In the genomic region with DNA sequence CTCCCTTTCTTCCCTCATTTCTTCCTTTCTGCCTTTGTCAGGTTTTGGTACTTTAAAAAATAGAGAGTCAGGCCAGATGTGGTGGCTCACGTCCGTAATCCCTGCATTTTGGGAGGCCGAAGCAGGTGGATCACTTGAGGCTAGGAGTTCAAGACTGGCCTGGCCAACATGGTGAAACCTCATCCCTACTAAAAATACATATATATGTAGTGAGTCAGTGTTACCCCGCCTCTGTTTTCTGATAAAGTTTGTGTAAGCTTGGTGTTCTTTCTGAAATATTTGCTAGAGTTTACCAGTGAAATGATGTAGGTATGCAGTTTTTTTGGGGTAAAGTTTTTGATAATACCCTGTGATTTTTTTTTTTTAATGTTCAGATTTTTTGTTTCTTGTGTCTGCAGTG, we compare ENCODE assay signal across 9 cellular contexts. TPM values are rescaled to one million over a fixed set of nuclear protein-coding genes. Genes with fewer than 3 reads are reported as not detected.
DNase-seq lines count a peak whose midpoint lies in the region; TF ChIP-seq lines count a peak whose summit lies in the region.
"Had no signal": no experiment of that assay in that cellular context is flagged by ENCODE, and none has a peak within 500 bp of the region (broad histone marks: within the 10 kb centered on the region; RNA-seq: fewer than 3 reads in every experiment).

No MANE protein-coding gene starts in this region.

- CTCF ChIA-PET in CD4-positive, alpha-beta memory T cell (lab: Charles Lee; ENCODE audit: partially characterized antibody) = interaction anchor here (0.7 to 18.3 kb wide), 4 partner anchors 9 to 807 kb away, joined by 3 to 342 read pairs (median 16); no protein-coding TSS in a partner anchor
- CTCF ChIA-PET in PC-9 (lab: Charles Lee) = interaction anchor here (0.5 to 1.2 kb wide), 2 partner anchors 30 to 76 kb away, joined by 3 read pairs; no protein-coding TSS in a partner anchor

- no peaks in the 10 kb centered on the region for H3K27me3 ChIP-seq in CD4-positive, alpha-beta memory T cell (ENCODE audit: insufficient read depth, low read length)
- H3K27me3 ChIP-seq in PC-9 (ENCODE audit: insufficient read depth, low read depth) = no peaks in the 10 kb centered on the region
- no peaks in the 10 kb centered on the region for H3K27me3 ChIP-seq in osteoblast (ENCODE audit: insufficient read depth, low read length)

- peaks cover 98% of the 10 kb centered on the region for H3K4me1 ChIP-seq in CD4-positive, alpha-beta memory T cell (ENCODE audit: insufficient read depth, low read length)
- H3K4me1 ChIP-seq in PC-9 (replicated peaks; ENCODE audit: insufficient read depth) (peaks cover 38% of the 10 kb centered on the region), osteoblast (ENCODE audit: insufficient read depth, low read length) (peaks cover 29% of the 10 kb centered on the region)

- no peaks in the 10 kb centered on the region for H3K36me3 ChIP-seq in CD4-positive, alpha-beta memory T cell (ENCODE audit: insufficient read depth, low read length)
- H3K36me3 ChIP-seq in PC-9 (ENCODE audit: low read depth) (peaks cover 14% of the 10 kb centered on the region), osteoblast (ENCODE audit: insufficient read depth, low read length) (no peaks in the 10 kb centered on the region)

- H3K27me3 Mint-ChIP-seq in CD4-positive, alpha-beta memory T cell = no peaks in the 10 kb centered on the region

- H3K27ac ChIP-seq in CD4-positive, alpha-beta memory T cell (ENCODE audit: low read depth, low read length) = peak overlapping the region; percentile 21
- H3K27ac ChIP-seq in PC-9 (peak overlapping the region; percentile 88), coronary artery (peak overlapping the region; percentile 81 to 90), osteoblast (ENCODE audit: low read depth, low read length) (peak overlapping the region; percentile 90)

- H3K36me3 Mint-ChIP-seq in CD4-positive, alpha-beta memory T cell = peaks cover 6 to 16% of the 10 kb centered on the region in 2 donors

- H3F3A ChIP-seq in PC-9 (ENCODE audit: insufficient read depth, low read depth) = peaks cover 38% of the 10 kb centered on the region

- H3K4me2 ChIP-seq in PC-9 (peak overlapping the region; percentile 67), osteoblast (ENCODE audit: insufficient read depth, low read length) (peak overlapping the region; percentile 66)

- H2AFZ ChIP-seq in PC-9 = no peak overlapping the region
- H2AFZ ChIP-seq in osteoblast (ENCODE audit: low read length) = no peak overlapping the region

- H3K9me3 Mint-ChIP-seq in CD4-positive, alpha-beta memory T cell = peaks cover 0 to 3% (median 0%) of the 10 kb centered on the region in 8 donors

- no peak overlapping the region for H3K4me3 ChIP-seq in CD4-positive, alpha-beta memory T cell (ENCODE audit: low read length in 2 of 2)
- H3K4me3 ChIP-seq in PC-9 = peak overlapping the region; percentile 18; the same call in 1 of the 2 replicates
- no peak overlapping the region for H3K4me3 ChIP-seq in coronary artery
- H3K4me3 ChIP-seq in osteoblast (ENCODE audit: insufficient read depth, low read length) = peak overlapping the region; percentile 27

- intact Hi-C loops in CD4-positive, alpha-beta memory T cell (cut with micrococcal nuclease) = no loop called here
- intact Hi-C loops in PC-9 (cut with micrococcal nuclease; ENCODE audit: unreplicated experiment) = loop anchor here (1.0 to 10.0 kb wide), 5 partner anchors 9 to 428 kb away; a partner anchor contains a TSS

- H3K4me1 Mint-ChIP-seq in CD4-positive, alpha-beta memory T cell = peaks cover 62 to 95% (median 84%) of the 10 kb centered on the region in 4 donors

- BruUV-seq in PC-9 (replicated peaks; lab: Mats Ljungman, UMichigan) = no TSS peak

- H3K27ac Mint-ChIP-seq in CD4-positive, alpha-beta memory T cell = peak overlapping the region; percentile 75 to 90 (median 86)

- H3K4me3 Mint-ChIP-seq in CD4-positive, alpha-beta memory T cell = peak overlapping the region in 4 of 8 donors; percentile 33 to 66 (median 50)

- POLR2A ChIA-PET in CD4-positive, alpha-beta memory T cell (lab: Charles Lee; ENCODE audit: partially characterized antibody) = no interaction called here
- POLR2A ChIA-PET in PC-9 (lab: Charles Lee; ENCODE audit: unreplicated experiment) = interaction anchor here (0.6 to 1.2 kb wide), 4 partner anchors 62 to 374 kb away, joined by 3 to 7 read pairs (median 5); no protein-coding TSS in a partner anchor

- no peak for DNase-seq in CD4-positive, alpha-beta memory T cell
- DNase-seq in PC-9 = peak; percentile 30 to 76
- DNase-seq in coronary artery (ENCODE audit: low spot score) = no peak
- no peak for DNase-seq in osteoblast (ENCODE audit: insufficient read length, low spot score, missing footprints)
- DNase-seq in stimulated activated naive CD4-positive, alpha-beta T cell (lab: John Stamatoyannopoulos, UW) = no peak
- DNase-seq in hepatic stellate cell (ENCODE audit: low spot score) = no peak
- DNase-seq in NCI-H146 treated with DMSO at 0.1 percent for 48 hours (lab: John Stamatoyannopoulos, UW; ENCODE audit: unreplicated experiment) = no peak
- no peak for DNase-seq in HPDE6-E6E7 (ENCODE audit: extremely low spot score)
- DNase-seq: occipital lobe had no signal

- H4K20me1 ChIP-seq in PC-9 (ENCODE audit: insufficient read depth) (no peaks in the 10 kb centered on the region), osteoblast (ENCODE audit: insufficient read depth, low read length) (no peaks in the 10 kb centered on the region)

- H3K9me3 ChIP-seq in CD4-positive, alpha-beta memory T cell (ENCODE audit: control insufficient read depth in 1 of 2, low read length in 2 of 2) = no peaks in the 10 kb centered on the region
- H3K9me3 ChIP-seq in PC-9 (ENCODE audit: insufficient read depth, low read depth) = peaks cover 23% of the 10 kb centered on the region
- no peaks in the 10 kb centered on the region for H3K9me3 ChIP-seq in osteoblast (ENCODE audit: low read depth, low read length)

- no peak for TF ChIP-seq CTCF in PC-9 (conservative IDR thresholded peaks at IDR 0.05)
- no peak for TF ChIP-seq CTCF in coronary artery (IDR thresholded peaks at IDR 0.05)
- no peak for TF ChIP-seq CTCF in osteoblast (IDR thresholded peaks at IDR 0.05; ENCODE audit: extremely low read depth, low read depth, low read length)

- H3K9me2 ChIP-seq in PC-9 (ENCODE audit: insufficient read depth) = no peaks in the 10 kb centered on the region

- peaks cover 70% of the 10 kb centered on the region for H3K79me2 ChIP-seq in PC-9 (ENCODE audit: low read depth)
- H3K79me2 ChIP-seq in osteoblast (ENCODE audit: insufficient read depth, low read length) = no peaks in the 10 kb centered on the region

RNA-seq across cellular contexts. Expression of a gene that starts 58.8 kb away (rescaled TPM):
- total RNA-seq in CD4-positive, alpha-beta memory T cell = 100 to 1,000 TPM; 129 to 136 TPM
- polyA plus RNA-seq in CD4-positive, alpha-beta memory T cell = 10 to 100 TPM in 1 of 2 donors, 1 to 10 TPM in 1; 8.9 to 28.1 TPM
- total RNA-seq in PC-9 (2021) (43.1 and 59.5 TPM in 2 replicates), osteoblast (6.5 TPM in 2 replicates)

Comparison
In these comparisons a context has a peak if more than half of its experiments do, and no peak if none do; other contexts are left out.
1. DNase-seq: peak in PC-9 (2 of 2); none in CD4-positive, alpha-beta memory T cell (0 of 5), coronary artery (single experiment), osteoblast (single experiment), stimulated activated naive CD4-positive, alpha-beta T cell (0 of 6), hepatic stellate cell (single experiment), NCI-H146 treated with DMSO at 0.1 percent for 48 hours (single experiment) and HPDE6-E6E7 (single experiment).
2. H3K27ac ChIP-seq: peak in every context shown above with its lines; median percentile 90 in osteoblast; 88 in PC-9; 86 in coronary artery; 21 in CD4-positive, alpha-beta memory T cell.
3. H3K4me3 ChIP-seq: peak in PC-9 (single experiment) and osteoblast (single experiment); none in CD4-positive, alpha-beta memory T cell (0 of 2) and coronary artery (single experiment).